Comparison of ENCODE assay signal across 21 cellular contexts in genomic region chrX:72889740-72890139, GRCh38. TPM values are rescaled to one million over a fixed set of nuclear protein-coding genes. Genes with fewer than 3 reads are reported as not detected.
"Had no signal": no experiment of that assay in that cellular context is flagged by ENCODE, and none has a peak within 500 bp of the region (broad histone marks: within the 10 kb centered on the region; RNA-seq: fewer than 3 reads in every experiment).

No MANE protein-coding gene starts in this region.

RNA-seq across cellular contexts. Expression of gene FAM236C, which starts 22.7 kb away (rescaled TPM):
- total RNA-seq: activated naive CD4-positive, alpha-beta T cell treated with anti-CD3 and anti-CD28 coated beads for 36 hours; activated naive CD4-positive, alpha-beta T cell treated with anti-CD3 and anti-CD28 coated beads, Interleukin-2, amount 50 U/mL, for 72 hours; activated naive CD8-positive, alpha-beta T cell treated with anti-CD3 and anti-CD28 coated beads for 36 hours; activated naive CD8-positive, alpha-beta T cell treated with anti-CD3 and anti-CD28 coated beads, Interleukin-2, amount 10 ng/mL, durations not matched to agents 7 days and 5 days; activated T-cell treated with anti-CD3 and anti-CD28 coated beads, Interleukin-2, amount 50 U/mL, for 4 hours; activated T-cell treated with anti-CD3 and anti-CD28 coated beads, Interleukin-2, amount 50 U/mL, for 72 hours; activated T-helper 1 cell treated with anti-CD3 and anti-CD28 coated beads, Interleukin-12 subunit alpha, Interleukin-12 subunit beta, Interleukin-2, Interleukin-4 antibody, amounts not matched to agents 30 ng/mL and 10 ng/mL and 1 ng/mL, durations not matched to agents 14 hours and 24 hours and 36 hours; activated T-helper 17 cell treated with anti-CD3 and anti-CD28 coated beads, Interleukin-2, amount 50 U/mL, for 72 hours; activated T-helper 2 cell treated with anti-CD3 and anti-CD28 coated beads, Interferon-gamma antibody, Interleukin-2, Interleukin-4, amounts not matched to agents 10 μg/mL and 5 μg/mL and 100 μg/mL, durations not matched to agents 14 hours and 24 hours and 36 hours; adrenal gland; aorta; ascending aorta; astrocyte; body of pancreas; breast epithelium; bronchial epithelial cell; cardiac muscle cell; cardiac septum; cerebellum; chondrocyte had no signal
- polyA plus RNA-seq: adipose tissue, adrenal gland, aorta, cardiac muscle cell had no signal

RNA-seq across cellular contexts. Expression of gene FAM236A, which starts 48.3 kb away (rescaled TPM):
- total RNA-seq: activated naive CD4-positive, alpha-beta T cell treated with anti-CD3 and anti-CD28 coated beads for 36 hours; activated naive CD4-positive, alpha-beta T cell treated with anti-CD3 and anti-CD28 coated beads, Interleukin-2, amount 50 U/mL, for 72 hours; activated naive CD8-positive, alpha-beta T cell treated with anti-CD3 and anti-CD28 coated beads for 36 hours; activated naive CD8-positive, alpha-beta T cell treated with anti-CD3 and anti-CD28 coated beads, Interleukin-2, amount 10 ng/mL, durations not matched to agents 7 days and 5 days; activated T-cell treated with anti-CD3 and anti-CD28 coated beads, Interleukin-2, amount 50 U/mL, for 4 hours; activated T-cell treated with anti-CD3 and anti-CD28 coated beads, Interleukin-2, amount 50 U/mL, for 72 hours; activated T-helper 1 cell treated with anti-CD3 and anti-CD28 coated beads, Interleukin-12 subunit alpha, Interleukin-12 subunit beta, Interleukin-2, Interleukin-4 antibody, amounts not matched to agents 30 ng/mL and 10 ng/mL and 1 ng/mL, durations not matched to agents 14 hours and 24 hours and 36 hours; activated T-helper 17 cell treated with anti-CD3 and anti-CD28 coated beads, Interleukin-2, amount 50 U/mL, for 72 hours; activated T-helper 2 cell treated with anti-CD3 and anti-CD28 coated beads, Interferon-gamma antibody, Interleukin-2, Interleukin-4, amounts not matched to agents 10 μg/mL and 5 μg/mL and 100 μg/mL, durations not matched to agents 14 hours and 24 hours and 36 hours; adrenal gland; aorta; ascending aorta; astrocyte; body of pancreas; breast epithelium; bronchial epithelial cell; cardiac muscle cell; cardiac septum; cerebellum; chondrocyte had no signal
- polyA plus RNA-seq: adipose tissue, adrenal gland, aorta, cardiac muscle cell had no signal

RNA-seq across cellular contexts. Expression of gene DMRTC1, which starts 53.9 kb away (rescaled TPM):
- total RNA-seq: activated naive CD4-positive, alpha-beta T cell treated with anti-CD3 and anti-CD28 coated beads for 36 hours; activated naive CD8-positive, alpha-beta T cell treated with anti-CD3 and anti-CD28 coated beads for 36 hours; activated T-cell treated with anti-CD3 and anti-CD28 coated beads, Interleukin-2, amount 50 U/mL, for 4 hours; activated T-helper 1 cell treated with anti-CD3 and anti-CD28 coated beads, Interleukin-12 subunit alpha, Interleukin-12 subunit beta, Interleukin-2, Interleukin-4 antibody, amounts not matched to agents 30 ng/mL and 10 ng/mL and 1 ng/mL, durations not matched to agents 14 hours and 24 hours and 36 hours; activated T-helper 2 cell treated with anti-CD3 and anti-CD28 coated beads, Interferon-gamma antibody, Interleukin-2, Interleukin-4, amounts not matched to agents 10 μg/mL and 5 μg/mL and 100 μg/mL, durations not matched to agents 14 hours and 24 hours and 36 hours; aorta; ascending aorta; astrocyte; body of pancreas; breast epithelium; bronchial epithelial cell; cardiac muscle cell; cardiac septum; cerebellum; chondrocyte had no signal
- polyA plus RNA-seq: aorta had no signal
